7 cellular contexts compared by ENCODE assay signal in genomic region chr19:36837902-36838783, GRCh38. TPM values are rescaled to one million over a fixed set of nuclear protein-coding genes. Genes with fewer than 3 reads are reported as not detected.
DNase-seq lines count a peak whose midpoint lies in the region; ATAC-seq, FAIRE-seq and TF ChIP-seq lines count a peak whose summit lies in the region.

Gene ZNF790 (minus strand): TSS chr19:36838387. CDS start chr19:36825619, 12,768 bp downstream.

- peak; percentile 77 for ATAC-seq in GM18519 (IDR thresholded peaks at IDR 0.05; ENCODE audit: low FRiP score, unreplicated experiment)
- ATAC-seq in HG02981 (IDR thresholded peaks at IDR 0.05; ENCODE audit: unreplicated experiment), result peak; percentile 92

- H3K9ac ChIP-seq in kidney (ENCODE audit: low read length in 2 of 2), result peak within 1 kb of the TSS; percentile 77 to 83

- intact Hi-C loops in kidney (cut with DNase I), result no loop called here

- FAIRE-seq in kidney (lab: Jason Lieb, UNC), result no peak

- H3K27ac ChIP-seq in kidney (ENCODE audit: low read depth in 2 of 2, low read length in 2 of 2), result peak within 1 kb of the TSS; percentile 75 to 92

- peaks cover 6 to 13% of the 10 kb centered on the region in 2 donors for H3K9me3 ChIP-seq in kidney (ENCODE audit: control insufficient read depth in 1 of 2, low read length in 2 of 2)

- peaks cover 0 to 8% of the 10 kb centered on the region in 2 donors for H3K36me3 ChIP-seq in kidney (ENCODE audit: control insufficient read depth in 1 of 2, insufficient read depth in 2 of 2, low read length in 2 of 2)

- peaks cover 0 to 7% of the 10 kb centered on the region in 2 donors for H3K4me1 ChIP-seq in kidney (ENCODE audit: control insufficient read depth in 1 of 2, insufficient read depth in 1 of 2, low read depth in 1 of 2, low read length in 2 of 2)

- H3K4me3 ChIP-seq in kidney (ENCODE audit: low read length in 2 of 2), result peak within 1 kb of the TSS; percentile 76 to 99

- DNase-seq in NCI-H2171 treated with DMSO at 0.1 percent for 48 hours (lab: John Stamatoyannopoulos, UW), result peak; percentile 93
- peak; percentile 79 for DNase-seq in activated CD4-positive, CD25-positive, alpha-beta regulatory T cell treated with anti-CD3 and anti-CD28 coated beads, Interleukin-2, amount 50 U/mL, for 72 hours
- peak; percentile 91 for DNase-seq in cerebellum (ENCODE audit: low spot score)
- DNase-seq in kidney, result peak; percentile 94
- peak; percentile 65 to 68 for DNase-seq in stimulated activated CD4-positive, alpha-beta T cell treated with anti-CD3 and anti-CD28 coated beads, Interleukin-15, amount 100 ng/mL, for 1 hour (ENCODE audit: low read depth in 1 of 2, low spot score in 1 of 2)

- no peak for TF ChIP-seq CTCF in kidney (IDR thresholded peaks at IDR 0.05; ENCODE audit: borderline replicate concordance, extremely low read depth, insufficient read depth)

RNA-seq across cellular contexts. Expression of gene ZNF790, which starts in this region (rescaled TPM):
- total RNA-seq in cerebellum, result 16.0 TPM
- total RNA-seq in kidney, result 9.5 TPM
- polyA plus RNA-seq in kidney (ENCODE audit: insufficient read depth, low read depth, low replicate concordance), result 4.6 TPM

Comparison
In these comparisons a context has a peak if more than half of its experiments do, and no peak if none do; other contexts are left out.
1. Peak in every context shown above with its lines: DNase-seq, ATAC-seq, H3K4me3 ChIP-seq and H3K27ac ChIP-seq.